11 cellular contexts compared by ENCODE assay signal in genomic region chr2:55163258-55163657, GRCh38.
DNase-seq lines count a peak whose midpoint lies in the region; ATAC-seq and TF ChIP-seq lines count a peak whose summit lies in the region.
"Had no signal": no experiment of that assay in that cellular context is flagged by ENCODE, and none has a peak within 500 bp of the region (broad histone marks: within the 10 kb centered on the region; RNA-seq: fewer than 3 reads in every experiment).

No MANE protein-coding gene starts in this region.

- H3K4me1 Mint-ChIP-seq in chondrocyte (ENCODE audit: low read depth) = peaks cover 72% of the 10 kb centered on the region
- no peaks in the 10 kb centered on the region for H3K4me1 Mint-ChIP-seq in activated CD4-positive, alpha-beta T cell treated with anti-CD3 and anti-CD28 coated beads, Interleukin-2, amount 10 ng/mL, durations not matched to agents 24 days and 14 days
- H3K4me1 Mint-ChIP-seq: activated CD8-positive, alpha-beta memory T cell treated with anti-CD3 and anti-CD28 coated beads, Interleukin-2, amount 10 ng/mL, durations not matched to agents 7 days and 5 days; central memory CD8-positive, alpha-beta T cell had no signal

- DNase-seq in HCEC 1CT = peak; percentile 47
- DNase-seq in chondrocyte (ENCODE audit: low spot score) = no peak
- no peak for DNase-seq in lower lobe of right lung
- peak; percentile 23 for DNase-seq in testis
- DNase-seq in activated CD4-positive, alpha-beta T cell treated with anti-CD3 and anti-CD28 coated beads, Interleukin-2, amount 10 ng/mL, durations not matched to agents 24 days and 14 days = no peak
- DNase-seq in NCI-H1436 (lab: John Stamatoyannopoulos, UW) = no peak
- DNase-seq: activated CD8-positive, alpha-beta memory T cell treated with anti-CD3 and anti-CD28 coated beads, Interleukin-2, amount 10 ng/mL, durations not matched to agents 7 days and 5 days; NCI-H226 had no signal

- ATAC-seq in lower lobe of right lung (no peak), HG02938 (IDR thresholded peaks at IDR 0.05; ENCODE audit: unreplicated experiment) (no peak), HG03442 (IDR thresholded peaks at IDR 0.05; ENCODE audit: unreplicated experiment) (no peak)
- ATAC-seq: activated CD8-positive, alpha-beta memory T cell treated with anti-CD3 and anti-CD28 coated beads, Interleukin-2, amount 10 ng/mL, durations not matched to agents 7 days and 5 days had no signal

- H3K4me1 ChIP-seq in lower lobe of right lung (peaks cover 98% of the 10 kb centered on the region), testis (peaks cover 7% of the 10 kb centered on the region)

- H3K9me3 Mint-ChIP-seq in chondrocyte (ENCODE audit: low read depth) = no peaks in the 10 kb centered on the region
- H3K9me3 Mint-ChIP-seq in activated CD4-positive, alpha-beta T cell treated with anti-CD3 and anti-CD28 coated beads, Interleukin-2, amount 10 ng/mL, durations not matched to agents 24 days and 14 days = no peaks in the 10 kb centered on the region
- H3K9me3 Mint-ChIP-seq: central memory CD8-positive, alpha-beta T cell had no signal

- intact Hi-C loops in lower lobe of right lung (cut with DNase I) (no loop called here), testis (cut with DNase I; ENCODE audit: low total_unique reads) (no loop called here)
- intact Hi-C loops in activated CD4-positive, alpha-beta T cell treated with anti-CD3 and anti-CD28 coated beads, Interleukin-2, amount 10 ng/mL, durations not matched to agents 24 days and 14 days (cut with micrococcal nuclease) = no loop called here

- H3K27me3 ChIP-seq in lower lobe of right lung (ENCODE audit: low read depth) (no peaks in the 10 kb centered on the region), testis (no peaks in the 10 kb centered on the region)

- peak overlapping the region; percentile 60 for H3K27ac Mint-ChIP-seq in chondrocyte (ENCODE audit: unreplicated experiment)
- H3K27ac Mint-ChIP-seq in activated CD4-positive, alpha-beta T cell treated with anti-CD3 and anti-CD28 coated beads, Interleukin-2, amount 10 ng/mL, durations not matched to agents 24 days and 14 days = no peak overlapping the region
- H3K27ac Mint-ChIP-seq: activated CD8-positive, alpha-beta memory T cell treated with anti-CD3 and anti-CD28 coated beads, Interleukin-2, amount 10 ng/mL, durations not matched to agents 7 days and 5 days had no signal

- TF ChIP-seq POLR2A in testis (IDR thresholded peaks at IDR 0.05) = no peak

- no peaks in the 10 kb centered on the region for H3K27me3 Mint-ChIP-seq in chondrocyte (ENCODE audit: low read depth)
- no peaks in the 10 kb centered on the region for H3K27me3 Mint-ChIP-seq in activated CD4-positive, alpha-beta T cell treated with anti-CD3 and anti-CD28 coated beads, Interleukin-2, amount 10 ng/mL, durations not matched to agents 24 days and 14 days
- H3K27me3 Mint-ChIP-seq: activated CD8-positive, alpha-beta memory T cell treated with anti-CD3 and anti-CD28 coated beads, Interleukin-2, amount 10 ng/mL, durations not matched to agents 7 days and 5 days; central memory CD8-positive, alpha-beta T cell had no signal

- H3K4me3 Mint-ChIP-seq in chondrocyte (ENCODE audit: unreplicated experiment) = no peak overlapping the region
- H3K4me3 Mint-ChIP-seq in activated CD4-positive, alpha-beta T cell treated with anti-CD3 and anti-CD28 coated beads, Interleukin-2, amount 10 ng/mL, durations not matched to agents 24 days and 14 days = no peak overlapping the region
- H3K4me3 Mint-ChIP-seq: activated CD8-positive, alpha-beta memory T cell treated with anti-CD3 and anti-CD28 coated beads, Interleukin-2, amount 10 ng/mL, durations not matched to agents 7 days and 5 days; central memory CD8-positive, alpha-beta T cell had no signal

- H3K4me3 ChIP-seq in lower lobe of right lung (no peak overlapping the region), testis (no peak overlapping the region)

- no peak for TF ChIP-seq CTCF in chondrocyte (IDR thresholded peaks at IDR 0.05)
- TF ChIP-seq CTCF in lower lobe of right lung (IDR thresholded peaks at IDR 0.05) = no peak
- TF ChIP-seq CTCF in testis (IDR thresholded peaks at IDR 0.05) = no peak

- 55 to 57% methylated on average over 9 of the region's 9 CpGs for WGBS in testis, 2 donors

- peak overlapping the region; percentile 59 for H3K27ac ChIP-seq in lower lobe of right lung
- peak overlapping the region in 1 of 2 donors; percentile 14 for H3K27ac ChIP-seq in testis

- H3K36me3 ChIP-seq in lower lobe of right lung = no peaks in the 10 kb centered on the region
- no peaks in the 10 kb centered on the region for H3K36me3 ChIP-seq in testis (ENCODE audit: low read depth, missing control alignments)

- no peaks in the 10 kb centered on the region for H3K36me3 Mint-ChIP-seq in chondrocyte (ENCODE audit: low read depth)
- H3K36me3 Mint-ChIP-seq in activated CD4-positive, alpha-beta T cell treated with anti-CD3 and anti-CD28 coated beads, Interleukin-2, amount 10 ng/mL, durations not matched to agents 24 days and 14 days (ENCODE audit: low read depth) = no peaks in the 10 kb centered on the region
- H3K36me3 Mint-ChIP-seq: activated CD8-positive, alpha-beta memory T cell treated with anti-CD3 and anti-CD28 coated beads, Interleukin-2, amount 10 ng/mL, durations not matched to agents 7 days and 5 days had no signal

- no peaks in the 10 kb centered on the region for H3K9me3 ChIP-seq in lower lobe of right lung
- no peaks in the 10 kb centered on the region for H3K9me3 ChIP-seq in testis

Comparison
In these comparisons a context has a peak if more than half of its experiments do, and no peak if none do; other contexts are left out.
1. DNase-seq: peak in HCEC 1CT (single experiment) and testis (single experiment); none in chondrocyte (single experiment), lower lobe of right lung (single experiment), activated CD4-positive, alpha-beta T cell treated with anti-CD3 and anti-CD28 coated beads, Interleukin-2, amount 10 ng/mL, durations not matched to agents 24 days and 14 days (single experiment) and NCI-H1436 (single experiment).